1 cellular context compared by ENCODE assay signal in genomic region chr1:10621906-10622305, GRCh38.
TF ChIP-seq lines count a peak whose summit lies in the region.

No MANE protein-coding gene starts in this region.

TF ChIP-seq in WTC11, 78 proteins besides CTCF, POLR2A, EP300 and RAD21 (continued from another document):
- no peak for TF ChIP-seq MAX (CRISPR knock-in tag; IDR thresholded peaks at IDR 0.05)
